In the genomic region with DNA sequence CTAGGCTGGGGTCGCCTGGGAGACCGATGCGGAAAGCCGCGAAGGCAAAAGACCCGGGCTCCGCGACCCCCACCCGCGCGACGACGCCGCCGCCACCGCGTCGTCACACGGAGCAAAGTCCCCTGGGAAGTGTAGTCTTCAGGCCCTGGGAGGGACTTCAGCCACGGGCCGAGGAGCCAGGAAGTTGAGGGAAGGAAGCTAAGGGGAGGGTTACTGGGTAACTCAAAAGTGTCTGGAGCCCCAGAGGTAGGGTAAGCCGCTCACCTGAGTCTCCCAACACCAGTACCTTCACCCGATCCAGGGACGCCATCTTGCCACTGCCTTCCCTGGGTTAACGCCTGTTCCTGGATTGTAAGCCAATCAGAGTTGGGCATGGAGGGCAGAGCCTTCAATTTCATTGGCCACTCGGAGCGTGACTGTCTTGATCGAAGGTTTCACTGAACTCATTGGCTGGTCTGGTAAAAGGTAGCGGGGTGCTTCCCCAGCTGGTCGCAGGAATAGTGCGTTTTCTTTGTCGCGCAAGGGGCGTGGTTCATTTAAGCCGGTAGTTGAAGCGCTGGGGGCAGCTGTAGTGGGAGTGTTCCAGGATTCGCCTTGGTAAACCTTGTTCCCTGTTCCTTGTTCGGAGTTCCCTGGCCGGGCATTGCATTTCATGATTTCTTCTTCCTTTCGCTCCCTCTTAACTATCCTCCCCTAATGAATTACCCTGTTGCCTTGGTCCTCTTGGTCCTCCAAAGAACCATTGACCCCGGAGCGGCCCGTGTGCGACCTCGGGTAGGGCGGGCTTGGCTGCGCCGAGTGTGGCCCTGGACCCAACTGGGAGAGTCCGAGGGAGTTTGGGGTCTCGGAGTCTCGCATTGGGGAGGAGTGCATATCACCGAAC, we compare ENCODE assay signal across 1 cellular context.
TF ChIP-seq lines count a peak whose summit lies in the region.

A gene (plus strand): TSS at position 547 of the 883 bp plus-strand sequence. CDS start 7,809 bp downstream, outside the sequence.
A gene with protein sequence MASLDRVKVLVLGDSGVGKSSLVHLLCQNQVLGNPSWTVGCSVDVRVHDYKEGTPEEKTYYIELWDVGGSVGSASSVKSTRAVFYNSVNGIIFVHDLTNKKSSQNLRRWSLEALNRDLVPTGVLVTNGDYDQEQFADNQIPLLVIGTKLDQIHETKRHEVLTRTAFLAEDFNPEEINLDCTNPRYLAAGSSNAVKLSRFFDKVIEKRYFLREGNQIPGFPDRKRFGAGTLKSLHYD (minus strand): TSS at position 319 of the 883 bp plus-strand sequence. CDS start 9 bp downstream, at position 310.

TF ChIP-seq in K562, 482 proteins besides CTCF, POLR2A, EP300 and RAD21 (continued from another document and continues in another):
- TF ChIP-seq, protein P1, sequence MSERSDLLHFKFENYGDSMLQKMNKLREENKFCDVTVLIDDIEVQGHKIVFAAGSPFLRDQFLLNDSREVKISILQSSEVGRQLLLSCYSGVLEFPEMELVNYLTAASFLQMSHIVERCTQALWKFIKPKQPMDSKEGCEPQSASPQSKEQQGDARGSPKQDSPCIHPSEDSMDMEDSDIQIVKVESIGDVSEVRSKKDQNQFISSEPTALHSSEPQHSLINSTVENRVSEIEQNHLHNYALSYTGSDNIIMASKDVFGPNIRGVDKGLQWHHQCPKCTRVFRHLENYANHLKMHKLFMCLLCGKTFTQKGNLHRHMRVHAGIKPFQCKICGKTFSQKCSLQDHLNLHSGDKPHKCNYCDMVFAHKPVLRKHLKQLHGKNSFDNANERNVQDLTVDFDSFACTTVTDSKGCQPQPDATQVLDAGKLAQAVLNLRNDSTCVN (CRISPR knock-in tag; IDR thresholded peaks at IDR 0.05) = no peak
- no peak for TF ChIP-seq MYC (IDR thresholded peaks at IDR 0.05; ENCODE audit: low read depth, low read length)
- TF ChIP-seq MYC (CRISPR knock-in tag; IDR thresholded peaks at IDR 0.05; ENCODE audit: borderline replicate concordance, low read depth) = 0 out of 2 replicates have a peak, but pooled peaks have one; percentile 19
- TF ChIP-seq ZFP1 (CRISPR knock-in tag; IDR thresholded peaks at IDR 0.05) = no peak
- TF ChIP-seq YY1 (IDR thresholded peaks at IDR 0.05; ENCODE audit: borderline replicate concordance in 1 of 3, control insufficient read depth in 1 of 3, extremely low read depth in 1 of 3, insufficient read depth in 3 of 3, insufficient read length in 1 of 3, insufficient replicate concordance in 2 of 3, low read depth in 1 of 3, low read length in 2 of 3) = peak; percentile 84 to 97 (median 92)
- no peak for TF ChIP-seq RBM14 (IDR thresholded peaks at IDR 0.05; ENCODE audit: borderline replicate concordance, insufficient read depth, low read depth, low read length)
- peak; percentile 53 to 78; a peak in 3 of 4 replicates for TF ChIP-seq MAZ (CRISPR knock-in tag; conservative IDR thresholded peaks at IDR 0.05 in 1 of 2, IDR thresholded peaks at IDR 0.05 in 1 of 2)
- TF ChIP-seq SP1 (CRISPR knock-in tag; IDR thresholded peaks at IDR 0.05) = peak; percentile 80
- peak; percentile 20 for TF ChIP-seq SP2 (IDR thresholded peaks at IDR 0.05; ENCODE audit: extremely low read depth, low read depth, low read length, poor library complexity, severe bottlenecking)
- TF ChIP-seq ESRRA (IDR thresholded peaks at IDR 0.05; ENCODE audit: borderline replicate concordance, low read depth) = no peak
- TF ChIP-seq RBFOX2 (IDR thresholded peaks at IDR 0.05; ENCODE audit: low read depth, low read length) = peak; percentile 91
- TF ChIP-seq, protein P2, sequence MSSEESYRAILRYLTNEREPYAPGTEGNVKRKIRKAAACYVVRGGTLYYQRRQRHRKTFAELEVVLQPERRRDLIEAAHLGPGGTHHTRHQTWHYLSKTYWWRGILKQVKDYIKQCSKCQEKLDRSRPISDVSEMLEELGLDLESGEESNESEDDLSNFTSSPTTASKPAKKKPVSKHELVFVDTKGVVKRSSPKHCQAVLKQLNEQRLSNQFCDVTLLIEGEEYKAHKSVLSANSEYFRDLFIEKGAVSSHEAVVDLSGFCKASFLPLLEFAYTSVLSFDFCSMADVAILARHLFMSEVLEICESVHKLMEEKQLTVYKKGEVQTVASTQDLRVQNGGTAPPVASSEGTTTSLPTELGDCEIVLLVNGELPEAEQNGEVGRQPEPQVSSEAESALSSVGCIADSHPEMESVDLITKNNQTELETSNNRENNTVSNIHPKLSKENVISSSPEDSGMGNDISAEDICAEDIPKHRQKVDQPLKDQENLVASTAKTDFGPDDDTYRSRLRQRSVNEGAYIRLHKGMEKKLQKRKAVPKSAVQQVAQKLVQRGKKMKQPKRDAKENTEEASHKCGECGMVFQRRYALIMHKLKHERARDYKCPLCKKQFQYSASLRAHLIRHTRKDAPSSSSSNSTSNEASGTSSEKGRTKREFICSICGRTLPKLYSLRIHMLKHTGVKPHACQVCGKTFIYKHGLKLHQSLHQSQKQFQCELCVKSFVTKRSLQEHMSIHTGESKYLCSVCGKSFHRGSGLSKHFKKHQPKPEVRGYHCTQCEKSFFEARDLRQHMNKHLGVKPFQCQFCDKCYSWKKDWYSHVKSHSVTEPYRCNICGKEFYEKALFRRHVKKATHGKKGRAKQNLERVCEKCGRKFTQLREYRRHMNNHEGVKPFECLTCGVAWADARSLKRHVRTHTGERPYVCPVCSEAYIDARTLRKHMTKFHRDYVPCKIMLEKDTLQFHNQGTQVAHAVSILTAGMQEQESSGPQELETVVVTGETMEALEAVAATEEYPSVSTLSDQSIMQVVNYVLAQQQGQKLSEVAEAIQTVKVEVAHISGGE (CRISPR knock-in tag; IDR thresholded peaks at IDR 0.05) = peak in 1 of 3 experiments; percentile 59; a peak in 1 of 6 replicates
- TF ChIP-seq SPI1 (IDR thresholded peaks at IDR 0.05; ENCODE audit: borderline replicate concordance, low read depth, low read length) = peak; percentile 31; the same call in 1 of the 2 replicates
- no peak for TF ChIP-seq STAG1 (CRISPR knock-in tag; IDR thresholded peaks at IDR 0.05; ENCODE audit: borderline replicate concordance)
- TF ChIP-seq TBP (optimal IDR thresholded peaks at IDR 0.05; ENCODE audit: low read depth, low read length) = peak; percentile 86
- TF ChIP-seq POLR2G (IDR thresholded peaks at IDR 0.05; ENCODE audit: low read depth, low read length) = peak; percentile 77
- TF ChIP-seq CC2D1A (IDR thresholded peaks at IDR 0.05) = peak; percentile 79
- peak; percentile 81 for TF ChIP-seq ELF1 (tag; IDR thresholded peaks at IDR 0.05)
- no peak for TF ChIP-seq ZNF224 (CRISPR knock-in tag; IDR thresholded peaks at IDR 0.05)
- TF ChIP-seq TEAD1 (CRISPR knock-in tag; IDR thresholded peaks at IDR 0.05) = 0 out of 4 replicates have a peak, but pooled peaks of 1 of the 2 experiments have one; percentile 23
- TF ChIP-seq ZNF253 (CRISPR knock-in tag; conservative IDR thresholded peaks at IDR 0.05) = no peak
- peak; percentile 76 for TF ChIP-seq GABPA (tag; conservative IDR thresholded peaks at IDR 0.05; ENCODE audit: low read depth)
- TF ChIP-seq TAF9B (IDR thresholded peaks at IDR 0.05; ENCODE audit: partially characterized antibody) = peak; percentile 59
- peak; percentile 61 for TF ChIP-seq KDM5B (IDR thresholded peaks at IDR 0.05; ENCODE audit: insufficient replicate concordance, low read depth, low read length)
- TF ChIP-seq KAT2B (IDR thresholded peaks at IDR 0.05; ENCODE audit: low read depth, low read length) = no peak
- no peak for TF ChIP-seq FOXJ2 (tag; IDR thresholded peaks at IDR 0.05)
- TF ChIP-seq, protein P3, sequence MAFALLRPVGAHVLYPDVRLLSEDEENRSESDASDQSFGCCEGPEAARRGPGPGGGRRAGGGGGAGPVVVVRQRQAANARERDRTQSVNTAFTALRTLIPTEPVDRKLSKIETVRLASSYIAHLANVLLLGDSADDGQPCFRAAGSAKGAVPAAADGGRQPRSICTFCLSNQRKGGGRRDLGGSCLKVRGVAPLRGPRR (CRISPR knock-in tag; IDR thresholded peaks at IDR 0.05) = no peak
- TF ChIP-seq, protein P4, sequence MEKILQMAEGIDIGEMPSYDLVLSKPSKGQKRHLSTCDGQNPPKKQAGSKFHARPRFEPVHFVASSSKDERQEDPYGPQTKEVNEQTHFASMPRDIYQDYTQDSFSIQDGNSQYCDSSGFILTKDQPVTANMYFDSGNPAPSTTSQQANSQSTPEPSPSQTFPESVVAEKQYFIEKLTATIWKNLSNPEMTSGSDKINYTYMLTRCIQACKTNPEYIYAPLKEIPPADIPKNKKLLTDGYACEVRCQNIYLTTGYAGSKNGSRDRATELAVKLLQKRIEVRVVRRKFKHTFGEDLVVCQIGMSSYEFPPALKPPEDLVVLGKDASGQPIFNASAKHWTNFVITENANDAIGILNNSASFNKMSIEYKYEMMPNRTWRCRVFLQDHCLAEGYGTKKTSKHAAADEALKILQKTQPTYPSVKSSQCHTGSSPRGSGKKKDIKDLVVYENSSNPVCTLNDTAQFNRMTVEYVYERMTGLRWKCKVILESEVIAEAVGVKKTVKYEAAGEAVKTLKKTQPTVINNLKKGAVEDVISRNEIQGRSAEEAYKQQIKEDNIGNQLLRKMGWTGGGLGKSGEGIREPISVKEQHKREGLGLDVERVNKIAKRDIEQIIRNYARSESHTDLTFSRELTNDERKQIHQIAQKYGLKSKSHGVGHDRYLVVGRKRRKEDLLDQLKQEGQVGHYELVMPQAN (IDR thresholded peaks at IDR 0.05; ENCODE audit: borderline replicate concordance) = peak; percentile 67; the same call in 1 of the 2 replicates
- TF ChIP-seq ZBTB7A (IDR thresholded peaks at IDR 0.05; ENCODE audit: borderline replicate concordance, control insufficient read depth, low read depth, low read length) = peak; percentile 98
- peak; percentile 75 for TF ChIP-seq CXXC5 (CRISPR knock-in tag; IDR thresholded peaks at IDR 0.05)
- TF ChIP-seq, protein P5, sequence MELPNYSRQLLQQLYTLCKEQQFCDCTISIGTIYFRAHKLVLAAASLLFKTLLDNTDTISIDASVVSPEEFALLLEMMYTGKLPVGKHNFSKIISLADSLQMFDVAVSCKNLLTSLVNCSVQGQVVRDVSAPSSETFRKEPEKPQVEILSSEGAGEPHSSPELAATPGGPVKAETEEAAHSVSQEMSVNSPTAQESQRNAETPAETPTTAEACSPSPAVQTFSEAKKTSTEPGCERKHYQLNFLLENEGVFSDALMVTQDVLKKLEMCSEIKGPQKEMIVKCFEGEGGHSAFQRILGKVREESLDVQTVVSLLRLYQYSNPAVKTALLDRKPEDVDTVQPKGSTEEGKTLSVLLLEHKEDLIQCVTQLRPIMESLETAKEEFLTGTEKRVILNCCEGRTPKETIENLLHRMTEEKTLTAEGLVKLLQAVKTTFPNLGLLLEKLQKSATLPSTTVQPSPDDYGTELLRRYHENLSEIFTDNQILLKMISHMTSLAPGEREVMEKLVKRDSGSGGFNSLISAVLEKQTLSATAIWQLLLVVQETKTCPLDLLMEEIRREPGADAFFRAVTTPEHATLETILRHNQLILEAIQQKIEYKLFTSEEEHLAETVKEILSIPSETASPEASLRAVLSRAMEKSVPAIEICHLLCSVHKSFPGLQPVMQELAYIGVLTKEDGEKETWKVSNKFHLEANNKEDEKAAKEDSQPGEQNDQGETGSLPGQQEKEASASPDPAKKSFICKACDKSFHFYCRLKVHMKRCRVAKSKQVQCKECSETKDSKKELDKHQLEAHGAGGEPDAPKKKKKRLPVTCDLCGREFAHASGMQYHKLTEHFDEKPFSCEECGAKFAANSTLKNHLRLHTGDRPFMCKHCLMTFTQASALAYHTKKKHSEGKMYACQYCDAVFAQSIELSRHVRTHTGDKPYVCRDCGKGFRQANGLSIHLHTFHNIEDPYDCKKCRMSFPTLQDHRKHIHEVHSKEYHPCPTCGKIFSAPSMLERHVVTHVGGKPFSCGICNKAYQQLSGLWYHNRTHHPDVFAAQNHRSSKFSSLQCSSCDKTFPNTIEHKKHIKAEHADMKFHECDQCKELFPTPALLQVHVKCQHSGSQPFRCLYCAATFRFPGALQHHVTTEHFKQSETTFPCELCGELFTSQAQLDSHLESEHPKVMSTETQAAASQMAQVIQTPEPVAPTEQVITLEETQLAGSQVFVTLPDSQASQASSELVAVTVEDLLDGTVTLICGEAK (IDR thresholded peaks at IDR 0.05) = peak; percentile 28; the same call in 1 of the 2 replicates
- TF ChIP-seq, protein P5 (CRISPR knock-in tag; IDR thresholded peaks at IDR 0.05) = no peak
- no peak for TF ChIP-seq NR4A1 (CRISPR knock-in tag; IDR thresholded peaks at IDR 0.05)
- no peak for TF ChIP-seq NR4A1 (tag; IDR thresholded peaks at IDR 0.05)
- TF ChIP-seq HDAC1 (IDR thresholded peaks at IDR 0.05) = peak in 1 of 2 experiments; percentile 77; a peak in 2 of 4 replicates
- TF ChIP-seq, protein P6, sequence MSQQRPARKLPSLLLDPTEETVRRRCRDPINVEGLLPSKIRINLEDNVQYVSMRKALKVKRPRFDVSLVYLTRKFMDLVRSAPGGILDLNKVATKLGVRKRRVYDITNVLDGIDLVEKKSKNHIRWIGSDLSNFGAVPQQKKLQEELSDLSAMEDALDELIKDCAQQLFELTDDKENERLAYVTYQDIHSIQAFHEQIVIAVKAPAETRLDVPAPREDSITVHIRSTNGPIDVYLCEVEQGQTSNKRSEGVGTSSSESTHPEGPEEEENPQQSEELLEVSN (IDR thresholded peaks at IDR 0.05; ENCODE audit: borderline replicate concordance in 1 of 2, extremely low read depth in 1 of 2, insufficient read depth in 1 of 2, insufficient read length in 1 of 2, low read depth in 1 of 2, low read length in 1 of 2, poor library complexity in 1 of 2, severe bottlenecking in 1 of 2) = peak in 1 of 2 experiments; percentile 64
- no peak for TF ChIP-seq SMARCE1 (IDR thresholded peaks at IDR 0.05)
- peak; percentile 82 for TF ChIP-seq ASH1L (IDR thresholded peaks at IDR 0.05; ENCODE audit: borderline replicate concordance, low read depth, partially characterized antibody)
- TF ChIP-seq RB1 (IDR thresholded peaks at IDR 0.05; ENCODE audit: low read depth) = 0 out of 2 replicates have a peak, but pooled peaks have one; percentile 9
- no peak for TF ChIP-seq NFIC (IDR thresholded peaks at IDR 0.05)
